In genomic region chr4:93346840-93347239, GRCh38 we compare ENCODE assay signal across 17 cellular contexts.
A peak's percentile ranks its signal among the peaks of the same experiment; 100 is the strongest.
DNase-seq lines count a peak whose midpoint lies in the region; ATAC-seq and TF ChIP-seq lines count a peak whose summit lies in the region.
"Had no signal": no experiment of that assay in that cellular context is flagged by ENCODE, and none has a peak within 500 bp of the region (broad histone marks: within the 10 kb centered on the region; RNA-seq: fewer than 3 reads in every experiment).

No MANE protein-coding gene starts in this region.

- H3K27me3 ChIP-seq in GM23338 (ENCODE audit: insufficient read depth) (no peaks in the 10 kb centered on the region), neural progenitor cell (no peaks in the 10 kb centered on the region)
- H3K27me3 ChIP-seq: BLaER1 had no signal

- no peaks in the 10 kb centered on the region for H3K79me2 ChIP-seq in GM23338 (replicated peaks; ENCODE audit: insufficient read depth)
- no peaks in the 10 kb centered on the region for H3K79me2 ChIP-seq in neural progenitor cell (ENCODE audit: low read depth)

- H3K4me1 Mint-ChIP-seq in GM23338 (no peaks in the 10 kb centered on the region), WTC11 (no peaks in the 10 kb centered on the region), neural progenitor cell (no peaks in the 10 kb centered on the region)
- H3K4me1 Mint-ChIP-seq: B cell; CD4-positive, CD25-positive, alpha-beta regulatory T cell had no signal

- H3K4me1 ChIP-seq in GM23338 (ENCODE audit: insufficient read depth) (no peaks in the 10 kb centered on the region), neural progenitor cell (no peaks in the 10 kb centered on the region)
- H3K4me1 ChIP-seq: BLaER1, Caco-2 had no signal

- peaks cover under 1% of the 10 kb centered on the region for H3K27me3 Mint-ChIP-seq in GM23338 (ENCODE audit: insufficient read depth, low read depth, poor library complexity)
- no peaks in the 10 kb centered on the region for H3K27me3 Mint-ChIP-seq in WTC11 (ENCODE audit: low read depth)
- no peaks in the 10 kb centered on the region for H3K27me3 Mint-ChIP-seq in neural progenitor cell (ENCODE audit: insufficient read depth, low read depth)
- H3K27me3 Mint-ChIP-seq: B cell; CD4-positive, CD25-positive, alpha-beta regulatory T cell had no signal

- TF ChIP-seq CTCF in GM23338 (conservative IDR thresholded peaks at IDR 0.05; ENCODE audit: low read depth in 2 of 2) = no peak
- TF ChIP-seq CTCF in WTC11 (IDR thresholded peaks at IDR 0.05) = no peak
- TF ChIP-seq CTCF in neural progenitor cell (IDR thresholded peaks at IDR 0.05) = no peak
- TF ChIP-seq CTCF in GM10248 (IDR thresholded peaks at IDR 0.05; ENCODE audit: control extremely low read depth, extremely low read depth, low read depth, missing control alignments) = no peak

- H4K20me1 ChIP-seq in GM23338 (replicated peaks; ENCODE audit: insufficient read depth) = no peaks in the 10 kb centered on the region
- H4K20me1 ChIP-seq in neural progenitor cell (ENCODE audit: low read depth) = no peaks in the 10 kb centered on the region
- H4K20me1 ChIP-seq: BLaER1 had no signal

- no peak overlapping the region for H3K9ac ChIP-seq in neural progenitor cell
- H3K9ac ChIP-seq: BLaER1 had no signal

- no peaks in the 10 kb centered on the region for H3K9me3 ChIP-seq in neural progenitor cell (ENCODE audit: low read depth)
- H3K9me3 ChIP-seq: BLaER1, Caco-2 had no signal

- no peak overlapping the region for H3K27ac Mint-ChIP-seq in GM23338
- no peak overlapping the region for H3K27ac Mint-ChIP-seq in WTC11
- H3K27ac Mint-ChIP-seq in neural progenitor cell = no peak overlapping the region
- H3K27ac Mint-ChIP-seq: B cell; CD4-positive, CD25-positive, alpha-beta regulatory T cell; CD8-positive, alpha-beta T cell had no signal

- H3F3A ChIP-seq in GM23338 (replicated peaks; ENCODE audit: low read depth) (no peaks in the 10 kb centered on the region), neural progenitor cell (ENCODE audit: low read depth) (no peaks in the 10 kb centered on the region)

- DNase-seq in GM23338 (ENCODE audit: low spot score) (peak; percentile 26), WTC11 (ENCODE audit: low spot score) (peak; percentile 14), neural progenitor cell (ENCODE audit: low spot score) (peak; percentile 9), GM10248 (ENCODE audit: extremely low spot score) (no peak), NCI-H187 treated with DMSO at 0.1 percent for 48 hours (lab: John Stamatoyannopoulos, UW) (no peak)
- DNase-seq: Caco-2; CD4-positive, CD25-positive, alpha-beta regulatory T cell; CD8-positive, alpha-beta T cell; DMS153; DND-41; GOT3 had no signal

- H3K4me2 ChIP-seq in GM23338 (no peak overlapping the region), neural progenitor cell (no peak overlapping the region)
- H3K4me2 ChIP-seq: BLaER1 had no signal

- H3K4me3 Mint-ChIP-seq in GM23338 (no peak overlapping the region), WTC11 (no peak overlapping the region), neural progenitor cell (no peak overlapping the region)
- H3K4me3 Mint-ChIP-seq: B cell; CD4-positive, CD25-positive, alpha-beta regulatory T cell; CD8-positive, alpha-beta T cell had no signal

- H2AFZ ChIP-seq in GM23338 (no peak overlapping the region), neural progenitor cell (replicated peaks) (peak overlapping the region; percentile 45)

- H3K27ac ChIP-seq in GM23338 (ENCODE audit: low read depth) (no peak overlapping the region), neural progenitor cell (no peak overlapping the region)
- H3K27ac ChIP-seq: 22Rv1, BLaER1, C4-2B had no signal

- H3K9me3 Mint-ChIP-seq in GM23338 = no peaks in the 10 kb centered on the region
- H3K9me3 Mint-ChIP-seq in WTC11 = peaks cover 9% of the 10 kb centered on the region
- H3K9me3 Mint-ChIP-seq in neural progenitor cell = no peaks in the 10 kb centered on the region

- H3K36me3 ChIP-seq in GM23338 (ENCODE audit: insufficient read depth) (no peaks in the 10 kb centered on the region), neural progenitor cell (no peaks in the 10 kb centered on the region)
- H3K36me3 ChIP-seq: BLaER1 had no signal

- H3K4me3 ChIP-seq in GM23338 (no peak overlapping the region), neural progenitor cell (no peak overlapping the region)
- H3K4me3 ChIP-seq: BLaER1 had no signal

- ATAC-seq in GM23338 = peak; percentile 81
- ATAC-seq in WTC11 = peak; percentile 59; the same call in 1 of the 2 replicates
- no peak for ATAC-seq in GM19023 (IDR thresholded peaks at IDR 0.05; ENCODE audit: unreplicated experiment)
- ATAC-seq: CD8-positive, alpha-beta T cell; HCT116 had no signal

- CTCF ChIA-PET in WTC11 (lab: Charles Lee) (no interaction called here), GM10248 (lab: Yijun Ruan, JAX) (no interaction called here)

- H3K36me3 Mint-ChIP-seq in GM23338 (ENCODE audit: low read depth) = no peaks in the 10 kb centered on the region; the same call in 2 of the 3 replicates
- H3K36me3 Mint-ChIP-seq in WTC11 = no peaks in the 10 kb centered on the region
- H3K36me3 Mint-ChIP-seq in neural progenitor cell = no peaks in the 10 kb centered on the region
- H3K36me3 Mint-ChIP-seq: CD4-positive, CD25-positive, alpha-beta regulatory T cell; CD8-positive, alpha-beta T cell had no signal

- H3K9me2 ChIP-seq in GM23338 (ENCODE audit: insufficient read depth) = no peaks in the 10 kb centered on the region

- POLR2A ChIA-PET in WTC11 (lab: Charles Lee) = interaction anchor here (0.5 kb wide), 1 partner anchor 169 kb away, joined by 3 read pairs; no protein-coding TSS in a partner anchor
- POLR2A ChIA-PET in GM10248 (lab: Yijun Ruan, JAX) = no interaction called here

TF ChIP-seq in GM23338, 12 proteins besides CTCF, POLR2A, EP300 and RAD21 (continues in another document):
- TF ChIP-seq JUNB (IDR thresholded peaks at IDR 0.05; ENCODE audit: unreplicated experiment) = no peak
- no peak for TF ChIP-seq ZNF331 (CRISPR knock-in tag; IDR thresholded peaks at IDR 0.05; ENCODE audit: low read depth)

TF ChIP-seq in WTC11, 78 proteins besides CTCF, POLR2A, EP300 and RAD21:
- TF ChIP-seq NR1H2 (CRISPR knock-in tag; IDR thresholded peaks at IDR 0.05) (no peak), NFE2L1 (CRISPR knock-in tag; IDR thresholded peaks at IDR 0.05) (no peak), SMAD3 (CRISPR knock-in tag; IDR thresholded peaks at IDR 0.05; ENCODE audit: borderline replicate concordance) (no peak), IRF2 (CRISPR knock-in tag; IDR thresholded peaks at IDR 0.05; ENCODE audit: borderline replicate concordance, low read depth) (no peak), MYBL2 (CRISPR knock-in tag; IDR thresholded peaks at IDR 0.05) (no peak), TP53 (CRISPR knock-in tag; IDR thresholded peaks at IDR 0.05) (no peak), GABPB1 (CRISPR knock-in tag; IDR thresholded peaks at IDR 0.05) (no peak), ZNF219 (CRISPR knock-in tag; IDR thresholded peaks at IDR 0.05; ENCODE audit: borderline replicate concordance) (no peak), ZBTB43 (CRISPR knock-in tag; IDR thresholded peaks at IDR 0.05) (no peak), ZNF138 (CRISPR knock-in tag; conservative IDR thresholded peaks at IDR 0.05) (no peak), SMAD4 (CRISPR knock-in tag; IDR thresholded peaks at IDR 0.05) (no peak), ERG (CRISPR knock-in tag; IDR thresholded peaks at IDR 0.05) (no peak), HMGA2 (CRISPR knock-in tag; IDR thresholded peaks at IDR 0.05) (no peak)

Comparison
In these comparisons a context has a peak if more than half of its experiments do, and no peak if none do; other contexts are left out.
1. DNase-seq: peak in GM23338 (single experiment), WTC11 (single experiment) and neural progenitor cell (single experiment); none in GM10248 (single experiment) and NCI-H187 treated with DMSO at 0.1 percent for 48 hours (single experiment).